In genomic region chr12:52720487-52720886, GRCh38 we compare ENCODE assay signal across 22 cellular contexts. TPM values are rescaled to one million over a fixed set of nuclear protein-coding genes. Genes with fewer than 3 reads are reported as not detected.
DNase-seq lines count a peak whose midpoint lies in the region; ATAC-seq and TF ChIP-seq lines count a peak whose summit lies in the region.
"Had no signal": no experiment of that assay in that cellular context is flagged by ENCODE, and none has a peak within 500 bp of the region (broad histone marks: within the 10 kb centered on the region; RNA-seq: fewer than 3 reads in every experiment).

No MANE protein-coding gene starts in this region.

- H3K27me3 ChIP-seq in RWPE2 (ENCODE audit: insufficient read depth, poor library complexity, severe bottlenecking) (no peaks in the 10 kb centered on the region), trophoblast cell (ENCODE audit: insufficient read depth, low read length) (peaks cover 3% of the 10 kb centered on the region), sigmoid colon (peaks cover 0 to 15% (median 2%) of the 10 kb centered on the region in 3 donors)
- H3K27me3 ChIP-seq: Peyer's patch had no signal

- no peak overlapping the region for H2AFZ ChIP-seq in trophoblast cell (ENCODE audit: insufficient read depth, low read length, poor library complexity)

- no peaks in the 10 kb centered on the region for H3K79me1 ChIP-seq in trophoblast cell (ENCODE audit: low read length)

- peak; percentile 45 for DNase-seq in Daoy (ENCODE audit: low read depth)
- DNase-seq in HT1080 (ENCODE audit: low read depth), result peak; percentile 58
- no peak for DNase-seq in RWPE2 (ENCODE audit: low spot score)
- peak; percentile 85 to 89 for DNase-seq in trophoblast cell
- no peak for DNase-seq in stimulated activated CD4-positive, alpha-beta T cell treated with anti-CD3 and anti-CD28 coated beads, Interleukin-4, amount 100 ng/mL, for 1 hour
- DNase-seq in sigmoid colon, result no peak
- no peak for DNase-seq in omental fat pad (ENCODE audit: low spot score)
- DNase-seq: BE2C; CD4-positive, CD25-positive, alpha-beta regulatory T cell; COR-L47; DMS79; H9; NCI-H1092; NCI-H1436 treated with DMSO at 0.1 percent for 48 hours; NCI-H1930; NCI-H524 treated with DMSO at 0.1 percent for 48 hours; NCI-H82; Peyer's patch; Right ventricle myocardium superior had no signal

- TF ChIP-seq CTCF in RWPE2 (IDR thresholded peaks at IDR 0.05; ENCODE audit: poor library complexity, severe bottlenecking) (no peak), sigmoid colon (IDR thresholded peaks at IDR 0.05) (no peak), omental fat pad (IDR thresholded peaks at IDR 0.05) (no peak)

- H3K14ac ChIP-seq in trophoblast cell (ENCODE audit: low read length), result no peak overlapping the region

- no peak overlapping the region for H3K9ac ChIP-seq in trophoblast cell (ENCODE audit: low read length)

- no peak overlapping the region for H3K27ac ChIP-seq in RWPE2 (ENCODE audit: poor library complexity, severe bottlenecking)
- H3K27ac ChIP-seq in trophoblast cell (ENCODE audit: low read depth, low read length), result no peak overlapping the region
- no peak overlapping the region for H3K27ac ChIP-seq in sigmoid colon
- H3K27ac ChIP-seq: Peyer's patch had no signal

- no peak overlapping the region for H4K8ac ChIP-seq in trophoblast cell (ENCODE audit: low read depth, low read length)

- H3K4me3 ChIP-seq in RWPE2 (ENCODE audit: severe bottlenecking) (no peak overlapping the region), trophoblast cell (ENCODE audit: low read depth, low read length) (no peak overlapping the region), sigmoid colon (no peak overlapping the region)
- H3K4me3 ChIP-seq: K562, Peyer's patch had no signal

- H3K9me3 ChIP-seq in RWPE2 (ENCODE audit: severe bottlenecking) (no peaks in the 10 kb centered on the region), trophoblast cell (ENCODE audit: insufficient read depth, low read depth, low read length) (peaks cover 2% of the 10 kb centered on the region), sigmoid colon (no peaks in the 10 kb centered on the region)
- H3K9me3 ChIP-seq: BE2C, Peyer's patch had no signal

- H3K4me2 ChIP-seq in trophoblast cell (ENCODE audit: low read length), result no peak overlapping the region

- intact Hi-C loops in sigmoid colon (cut with DNase I), result no loop called here

- no peak overlapping the region for H2AK5ac ChIP-seq in trophoblast cell (ENCODE audit: low read length)

- H4K12ac ChIP-seq in trophoblast cell (ENCODE audit: low read depth, low read length), result no peak overlapping the region

- TF ChIP-seq POLR2A in sigmoid colon (IDR thresholded peaks at IDR 0.05), result no peak

- H4K91ac ChIP-seq in trophoblast cell (ENCODE audit: low read depth, low read length), result no peak overlapping the region

- ATAC-seq in RWPE2 (ENCODE audit: low read depth), result peak; percentile 72
- no peak for ATAC-seq in omental fat pad (ENCODE audit: low FRiP score)
- ATAC-seq: K562 had no signal

- WGBS in trophoblast cell (ENCODE audit: extremely low coverage, insufficient coverage, insufficient read length), result no CpG with 5 or more reads among the region's 7 CpGs
- 72 to 75% methylated on average over 7 of the region's 7 CpGs for WGBS in sigmoid colon, 2 donors

- H3K4ac ChIP-seq in trophoblast cell (ENCODE audit: low read depth, low read length), result no peak overlapping the region

- no peak overlapping the region for H3K18ac ChIP-seq in trophoblast cell (ENCODE audit: low read length)

- H3K36me3 ChIP-seq in RWPE2 (ENCODE audit: low read depth), result no peaks in the 10 kb centered on the region
- no peaks in the 10 kb centered on the region for H3K36me3 ChIP-seq in trophoblast cell (ENCODE audit: control insufficient read depth in 1 of 2, insufficient read depth in 2 of 2, low read length in 2 of 2)
- H3K36me3 ChIP-seq in sigmoid colon, result no peaks in the 10 kb centered on the region
- H3K36me3 ChIP-seq: BE2C, Peyer's patch had no signal

- no peaks in the 10 kb centered on the region for H3K79me2 ChIP-seq in trophoblast cell (ENCODE audit: control insufficient read depth, insufficient read depth, low read length, poor library complexity)

- no peak overlapping the region for H3K23ac ChIP-seq in trophoblast cell (ENCODE audit: low read length)

- no peak overlapping the region for H2BK120ac ChIP-seq in trophoblast cell (ENCODE audit: insufficient read depth, low read length, poor library complexity)

- no peak for TF ChIP-seq EP300 in sigmoid colon (IDR thresholded peaks at IDR 0.05)

- no peak overlapping the region for H2BK5ac ChIP-seq in trophoblast cell (ENCODE audit: low read depth, low read length, poor library complexity)

- H3K4me1 ChIP-seq in RWPE2 (ENCODE audit: insufficient read depth, poor library complexity, severe bottlenecking) (no peaks in the 10 kb centered on the region), trophoblast cell (ENCODE audit: control insufficient read depth in 1 of 2, insufficient read depth in 2 of 2, low read length in 2 of 2) (no peaks in the 10 kb centered on the region), sigmoid colon (no peaks in the 10 kb centered on the region)
- H3K4me1 ChIP-seq: BE2C, Peyer's patch had no signal

- no peak overlapping the region for H2BK12ac ChIP-seq in trophoblast cell (ENCODE audit: low read length)

RNA-seq across cellular contexts. Expression of gene KRT77, which starts 17.2 kb away (rescaled TPM):
- total RNA-seq in Daoy (2014; rRNA removed; shearing (Covaris generic)), result not detected in 2 replicates
- not detected in 2 replicates for total RNA-seq in HT1080 (2014; rRNA removed; shearing (Covaris generic))
- not detected in 2 replicates for polyA plus RNA-seq in HT1080 (2015; cell fraction: cytosol; rRNA removed)
- not detected in 2 replicates for polyA plus RNA-seq in HT1080 (2015; cell fraction: nucleus; rRNA removed)
- 0.04 and 0.05 TPM in 2 replicates for polyA plus RNA-seq in trophoblast cell (2013)
- not detected for total RNA-seq in sigmoid colon
- polyA plus RNA-seq in sigmoid colon, result under 1 TPM in 1 of 3 donors, not detected in 2; 0.01 TPM
- not detected for total RNA-seq in omental fat pad
- total RNA-seq: A673; CD4-positive, CD25-positive, alpha-beta regulatory T cell; G401; H9; K562; Peyer's patch; Right ventricle myocardium superior had no signal
- polyA plus RNA-seq: CD4-positive, CD25-positive, alpha-beta regulatory T cell; K562 had no signal

RNA-seq across cellular contexts. Expression of gene KRT1, which starts 40.3 kb away (rescaled TPM):
- not detected in 2 replicates for total RNA-seq in Daoy (2014; rRNA removed; shearing (Covaris generic))
- not detected in 2 replicates for total RNA-seq in HT1080 (2014; rRNA removed; shearing (Covaris generic))
- not detected in 2 replicates for polyA plus RNA-seq in HT1080 (2015; cell fraction: cytosol; rRNA removed)
- not detected in 2 replicates for polyA plus RNA-seq in HT1080 (2015; cell fraction: nucleus; rRNA removed)
- not detected in 2 replicates for polyA plus RNA-seq in trophoblast cell (2013)
- total RNA-seq in sigmoid colon, result not detected
- polyA plus RNA-seq in sigmoid colon, result not detected
- total RNA-seq in omental fat pad, result under 1 TPM in 1 of 4 donors, not detected in 3; 0.47 TPM
- total RNA-seq: A673, G401, H9, Right ventricle myocardium superior had no signal
- polyA plus RNA-seq: K562 had no signal

RNA-seq across cellular contexts. Expression of gene KRT76, which starts 56.7 kb away (rescaled TPM):
- not detected in 2 replicates for total RNA-seq in Daoy (2014; rRNA removed; shearing (Covaris generic))
- total RNA-seq in HT1080 (2014; rRNA removed; shearing (Covaris generic)), result not detected in 2 replicates
- not detected in 2 replicates for polyA plus RNA-seq in HT1080 (2015; cell fraction: cytosol; rRNA removed)
- not detected in 2 replicates for polyA plus RNA-seq in HT1080 (2015; cell fraction: nucleus; rRNA removed)
- not detected in 2 replicates for polyA plus RNA-seq in trophoblast cell (2013)
- total RNA-seq in sigmoid colon (not detected), omental fat pad (not detected)
- not detected for polyA plus RNA-seq in sigmoid colon
- total RNA-seq: A673; CD4-positive, CD25-positive, alpha-beta regulatory T cell; G401; H9; K562; Peyer's patch; Right ventricle myocardium superior had no signal
- polyA plus RNA-seq: CD4-positive, CD25-positive, alpha-beta regulatory T cell; K562 had no signal

Comparison
In these comparisons a context has a peak if more than half of its experiments do, and no peak if none do; other contexts are left out.
1. DNase-seq: peak in Daoy (single experiment), HT1080 (single experiment) and trophoblast cell (2 of 2); none in RWPE2 (single experiment), stimulated activated CD4-positive, alpha-beta T cell treated with anti-CD3 and anti-CD28 coated beads, Interleukin-4, amount 100 ng/mL, for 1 hour (single experiment), sigmoid colon (single experiment) and omental fat pad (single experiment).